In genomic region chr11:54979375-54979774, GRCh38 we compare ENCODE assay signal across 27 cellular contexts.
"Had no signal": no experiment of that assay in that cellular context is flagged by ENCODE, and none has a peak within 500 bp of the region (broad histone marks: within the 10 kb centered on the region; RNA-seq: fewer than 3 reads in every experiment).

No MANE protein-coding gene starts in this region.

- H3K4me3 ChIP-seq: coronary artery, dorsolateral prefrontal cortex, esophagus squamous epithelium, gastrocnemius medialis, heart right ventricle, left lung, lower lobe of right lung, mucosa of descending colon had no signal

- H3K27ac ChIP-seq: coronary artery, dorsolateral prefrontal cortex, epithelial cell of prostate, esophagus squamous epithelium, gastrocnemius medialis, heart right ventricle, left lung, lower lobe of right lung had no signal

- H3K4me1 ChIP-seq: esophagus squamous epithelium, gastrocnemius medialis, heart right ventricle, left lung, lower lobe of right lung had no signal

- FAIRE-seq: colon, endometrium, islet of Langerhans, keratinocyte had no signal

- ATAC-seq: esophagus mucosa, gastrocnemius medialis, heart right ventricle, left cardiac atrium, left lung, left ventricle myocardium superior, lower lobe of right lung, mucosa of descending colon had no signal

- DNase-seq: dermis blood vessel endothelial cell; dorsolateral prefrontal cortex; effector CD4-positive, alpha-beta T cell; effector memory CD4-positive, alpha-beta T cell; erythroblast; esophagus squamous epithelium; foreskin fibroblast; foreskin melanocyte; gastrocnemius medialis; glutamatergic neuron; head of caudate nucleus; heart right ventricle; hippocampal formation; left cardiac atrium; left lung; left ventricle myocardium superior; lower lobe of right lung; mesenchymal stem cell; mucosa of descending colon; naive B cell had no signal

- H3K36me3 ChIP-seq: esophagus squamous epithelium, gastrocnemius medialis, heart right ventricle, left lung, lower lobe of right lung had no signal

- H3K27me3 ChIP-seq: dorsolateral prefrontal cortex, esophagus squamous epithelium, gastrocnemius medialis, heart right ventricle, left lung had no signal
